Comparison of ENCODE assay signal across 10 cellular contexts in genomic region chr7:139647085-139647484, GRCh38.
DNase-seq lines count a peak whose midpoint lies in the region; ATAC-seq and TF ChIP-seq lines count a peak whose summit lies in the region.
"Had no signal": no experiment of that assay in that cellular context is flagged by ENCODE, and none has a peak within 500 bp of the region (broad histone marks: within the 10 kb centered on the region; RNA-seq: fewer than 3 reads in every experiment).

No MANE protein-coding gene starts in this region.

- H3K4me3 ChIP-seq in BLaER1 (no peak overlapping the region), GM12865 (ENCODE audit: low read depth, low read length) (no peak overlapping the region), lower leg skin (ENCODE audit: low read depth, poor library complexity, severe bottlenecking) (no peak overlapping the region), BE2C (ENCODE audit: low read depth, low read length) (no peak overlapping the region)
- H3K4me3 ChIP-seq in naive thymus-derived CD4-positive, alpha-beta T cell (ENCODE audit: low read length) = no peak overlapping the region
- H3K4me3 ChIP-seq: left lung had no signal

- H3K27me3 ChIP-seq in BLaER1 (no peaks in the 10 kb centered on the region), BE2C (no peaks in the 10 kb centered on the region)
- H3K27me3 ChIP-seq in naive thymus-derived CD4-positive, alpha-beta T cell (ENCODE audit: control insufficient read depth in 2 of 2, insufficient read depth in 2 of 2, low read length in 2 of 2) = no peaks in the 10 kb centered on the region
- H3K27me3 ChIP-seq: left lung had no signal

- H3K27ac Mint-ChIP-seq in activated T-helper 1 cell treated with anti-CD3 and anti-CD28 coated beads, Interleukin-12 subunit alpha, Interleukin-12 subunit beta, Interleukin-2, Interleukin-4 antibody, amounts not matched to agents 30 ng/mL and 10 ng/mL and 1 ng/mL, durations not matched to agents 14 hours and 24 hours and 36 hours = peak overlapping the region; percentile 24
- H3K27ac Mint-ChIP-seq in naive thymus-derived CD4-positive, alpha-beta T cell = peak overlapping the region in 7 of 9 donors; percentile 71 to 92 (median 77)

- H3K4me2 ChIP-seq in BLaER1 = peak overlapping the region; percentile 26; the same call in 1 of the 2 replicates

- H4K20me1 ChIP-seq in BLaER1 = peaks cover 49% of the 10 kb centered on the region

- 88 to 96% methylated on average over 4 of the region's 4 CpGs for WGBS in lower leg skin, 2 donors

- intact Hi-C loops in activated T-helper 1 cell treated with anti-CD3 and anti-CD28 coated beads, Interleukin-12 subunit alpha, Interleukin-12 subunit beta, Interleukin-2, Interleukin-4 antibody, amounts not matched to agents 30 ng/mL and 10 ng/mL and 1 ng/mL, durations not matched to agents 14 hours and 24 hours and 36 hours (cut with micrococcal nuclease) = loop anchor here (1.0 to 5.0 kb wide), 6 partner anchors 22 to 270 kb away; partner anchors contain the start of gene TBXAS1
- intact Hi-C loops in naive thymus-derived CD4-positive, alpha-beta T cell (cut with micrococcal nuclease) = loop anchor here (2.0 to 10.0 kb wide), 7 partner anchors 28 to 588 kb away; partner anchors contain the start of genes HIPK2 (in 1 of the 2), PARP12 (in 1 of the 2) and TBXAS1 (in 1 of the 2)
- intact Hi-C loops in lower leg skin (cut with DNase I; ENCODE audit: low total_unique reads) = loop anchor here (5.0 to 10.0 kb wide), 2 partner anchors 128 to 355 kb away; partner anchors contain the start of gene HIPK2

- POLR2A ChIA-PET in naive thymus-derived CD4-positive, alpha-beta T cell (lab: Charles Lee) = interaction anchor here (0.9 to 2.4 kb wide), 9 partner anchors 10 to 575 kb away, joined by 3 to 7 read pairs (median 3); no protein-coding TSS in a partner anchor

- CTCF ChIA-PET in naive thymus-derived CD4-positive, alpha-beta T cell (lab: Charles Lee) = interaction anchor here (0.6 to 4.4 kb wide), 25 partner anchors 8 to 796 kb away, joined by 3 to 57 read pairs (median 5); no protein-coding TSS in a partner anchor

- H3K9ac ChIP-seq in BLaER1 = no peak overlapping the region

- H3K36me3 ChIP-seq in BLaER1 (peaks cover 48% of the 10 kb centered on the region), BE2C (no peaks in the 10 kb centered on the region)
- no peaks in the 10 kb centered on the region for H3K36me3 ChIP-seq in naive thymus-derived CD4-positive, alpha-beta T cell (ENCODE audit: control insufficient read depth in 2 of 3, insufficient read depth in 3 of 3, low read length in 3 of 3)

- no peak for TF ChIP-seq POLR2A in lower leg skin (IDR thresholded peaks at IDR 0.05)

- no peaks in the 10 kb centered on the region for H3K9me3 Mint-ChIP-seq in activated T-helper 1 cell treated with anti-CD3 and anti-CD28 coated beads, Interleukin-12 subunit alpha, Interleukin-12 subunit beta, Interleukin-2, Interleukin-4 antibody, amounts not matched to agents 30 ng/mL and 10 ng/mL and 1 ng/mL, durations not matched to agents 14 hours and 24 hours and 36 hours
- no peaks in the 10 kb centered on the region for H3K9me3 Mint-ChIP-seq in naive thymus-derived CD4-positive, alpha-beta T cell

- H3K36me3 Mint-ChIP-seq in activated T-helper 1 cell treated with anti-CD3 and anti-CD28 coated beads, Interleukin-12 subunit alpha, Interleukin-12 subunit beta, Interleukin-2, Interleukin-4 antibody, amounts not matched to agents 30 ng/mL and 10 ng/mL and 1 ng/mL, durations not matched to agents 14 hours and 24 hours and 36 hours (ENCODE audit: low read depth) = peaks cover 8% of the 10 kb centered on the region
- peaks cover 0 to 3% (median 2%) of the 10 kb centered on the region in 5 donors for H3K36me3 Mint-ChIP-seq in naive thymus-derived CD4-positive, alpha-beta T cell

- H3K9me3 ChIP-seq in BLaER1 (no peaks in the 10 kb centered on the region), BE2C (no peaks in the 10 kb centered on the region)
- H3K9me3 ChIP-seq in naive thymus-derived CD4-positive, alpha-beta T cell (ENCODE audit: control insufficient read depth in 2 of 3, low read length in 3 of 3) = no peaks in the 10 kb centered on the region
- H3K9me3 ChIP-seq: left lung had no signal

- H3K4me1 ChIP-seq in BLaER1 (peaks cover 59% of the 10 kb centered on the region), BE2C (no peaks in the 10 kb centered on the region; the same call in 1 of the 2 replicates)
- peaks cover 0 to 76% of the 10 kb centered on the region in 2 donors for H3K4me1 ChIP-seq in naive thymus-derived CD4-positive, alpha-beta T cell (ENCODE audit: control insufficient read depth in 2 of 2, insufficient read depth in 2 of 2, low read length in 2 of 2)

- DNase-seq in GM12865 (ENCODE audit: low read depth) = peak; percentile 59
- no peak for DNase-seq in activated T-helper 1 cell treated with anti-CD3 and anti-CD28 coated beads, Interleukin-12 subunit alpha, Interleukin-12 subunit beta, Interleukin-2, Interleukin-4 antibody, amounts not matched to agents 30 ng/mL and 10 ng/mL and 1 ng/mL, durations not matched to agents 14 hours and 24 hours and 36 hours (ENCODE audit: low spot score)
- DNase-seq in naive thymus-derived CD4-positive, alpha-beta T cell = no peak
- DNase-seq in lower leg skin (ENCODE audit: low spot score in 2 of 2) = no peak
- no peak for DNase-seq in BE2C
- DNase-seq in effector CD8-positive, alpha-beta T cell (lab: John Stamatoyannopoulos, UW) = no peak
- DNase-seq in RKO (ENCODE audit: low spot score) = no peak
- DNase-seq: left lung, NCI-H345 had no signal

- ATAC-seq in naive thymus-derived CD4-positive, alpha-beta T cell = peak; percentile 38
- ATAC-seq: left lung had no signal

- no peak overlapping the region for H3K4me3 Mint-ChIP-seq in activated T-helper 1 cell treated with anti-CD3 and anti-CD28 coated beads, Interleukin-12 subunit alpha, Interleukin-12 subunit beta, Interleukin-2, Interleukin-4 antibody, amounts not matched to agents 30 ng/mL and 10 ng/mL and 1 ng/mL, durations not matched to agents 14 hours and 24 hours and 36 hours
- peak overlapping the region in 7 of 10 donors; percentile 21 to 86 (median 76) for H3K4me3 Mint-ChIP-seq in naive thymus-derived CD4-positive, alpha-beta T cell

- H3K27me3 Mint-ChIP-seq in activated T-helper 1 cell treated with anti-CD3 and anti-CD28 coated beads, Interleukin-12 subunit alpha, Interleukin-12 subunit beta, Interleukin-2, Interleukin-4 antibody, amounts not matched to agents 30 ng/mL and 10 ng/mL and 1 ng/mL, durations not matched to agents 14 hours and 24 hours and 36 hours (ENCODE audit: insufficient read depth) = peaks cover 1% of the 10 kb centered on the region
- H3K27me3 Mint-ChIP-seq in naive thymus-derived CD4-positive, alpha-beta T cell = no peaks in the 10 kb centered on the region

- TF ChIP-seq CTCF in GM12865 (IDR thresholded peaks at IDR 0.05; ENCODE audit: insufficient read depth, low read depth, low read length, missing control alignments) (no peak), lower leg skin (IDR thresholded peaks at IDR 0.05) (no peak), BE2C (IDR thresholded peaks at IDR 0.05; ENCODE audit: low read depth, low read length) (no peak)

- H3K4me1 Mint-ChIP-seq in activated T-helper 1 cell treated with anti-CD3 and anti-CD28 coated beads, Interleukin-12 subunit alpha, Interleukin-12 subunit beta, Interleukin-2, Interleukin-4 antibody, amounts not matched to agents 30 ng/mL and 10 ng/mL and 1 ng/mL, durations not matched to agents 14 hours and 24 hours and 36 hours (ENCODE audit: low read depth) = peaks cover 60% of the 10 kb centered on the region
- peaks cover 56 to 94% (median 88%) of the 10 kb centered on the region in 7 donors for H3K4me1 Mint-ChIP-seq in naive thymus-derived CD4-positive, alpha-beta T cell

- H3K27ac ChIP-seq in BLaER1 = 0 out of 2 replicates have a peak overlapping the region, but pooled peaks have one; percentile 5
- no peak overlapping the region for H3K27ac ChIP-seq in naive thymus-derived CD4-positive, alpha-beta T cell (ENCODE audit: low read depth, low read length)
